15 cellular contexts compared by ENCODE assay signal in the genomic region with DNA sequence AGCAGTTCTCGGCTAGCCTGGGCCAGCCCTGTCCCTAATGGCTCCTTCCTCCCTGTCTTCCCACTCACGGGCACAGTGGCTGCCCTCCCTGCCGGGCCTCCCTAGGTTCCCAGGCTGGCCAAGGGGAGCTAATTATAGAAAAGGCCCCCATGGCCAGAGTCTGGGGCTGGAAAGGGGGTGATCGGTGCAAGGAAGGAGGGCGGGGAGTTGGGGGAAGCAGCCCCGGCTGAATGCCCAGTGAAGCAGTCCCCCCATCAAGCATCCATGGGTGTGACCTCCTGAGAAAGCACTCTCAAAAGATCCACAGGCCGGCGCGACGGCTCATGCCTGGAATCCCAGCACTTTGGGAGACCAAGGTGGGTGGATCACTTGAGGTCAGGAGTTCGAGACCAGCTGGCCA. TPM values are rescaled to one million over a fixed set of nuclear protein-coding genes. Genes with fewer than 3 reads are reported as not detected.
DNase-seq lines count a peak whose midpoint lies in the region; ATAC-seq and TF ChIP-seq lines count a peak whose summit lies in the region.
"Had no signal": no experiment of that assay in that cellular context is flagged by ENCODE, and none has a peak within 500 bp of the region (broad histone marks: within the 10 kb centered on the region; RNA-seq: fewer than 3 reads in every experiment).

No MANE protein-coding gene starts in this region.

- intact Hi-C loops in Right ventricle myocardium inferior (cut with DNase I), result no loop called here
- intact Hi-C loops in left cardiac atrium (cut with DNase I), result no loop called here
- intact Hi-C loops in Caco-2 (cut with micrococcal nuclease; ENCODE audit: unreplicated experiment), result loop anchor here (5.0 kb wide), 1 partner anchor 53 kb away; a partner anchor contains a TSS

- H3K9me2 ChIP-seq in hepatocyte (replicated peaks; ENCODE audit: insufficient read depth), result no peaks in the 10 kb centered on the region

- H3K4me3 Mint-ChIP-seq in Caco-2 (ENCODE audit: unreplicated experiment), result no peak overlapping the region
- no peak overlapping the region for H3K4me3 Mint-ChIP-seq in T-helper 17 cell
- no peak overlapping the region for H3K4me3 Mint-ChIP-seq in endothelial cell (ENCODE audit: unreplicated experiment)
- H3K4me3 Mint-ChIP-seq: CD4-positive, CD25-positive, alpha-beta regulatory T cell had no signal

- BruUV-seq in Caco-2 (replicated peaks; lab: Mats Ljungman, UMichigan), result no TSS peak

- H3K4me2 ChIP-seq in hepatocyte, result no peak overlapping the region

- no peaks in the 10 kb centered on the region for H4K20me1 ChIP-seq in hepatocyte (ENCODE audit: insufficient read depth, poor library complexity, severe bottlenecking)

- H3K4me1 ChIP-seq in Caco-2, result peaks cover 64% of the 10 kb centered on the region
- peaks cover 36% of the 10 kb centered on the region for H3K4me1 ChIP-seq in hepatocyte (ENCODE audit: insufficient read depth)

- CTCF ChIA-PET in Caco-2 (lab: Charles Lee), result no interaction called here

- WGBS in hepatocyte (ENCODE audit: low lambda C conversion rate, missing lambda C conversion rate), result 96% methylated on average over 11 of the region's 11 CpGs

- peak overlapping the region; percentile 84 for H3K27ac ChIP-seq in hepatocyte
- H3K27ac ChIP-seq: 22Rv1, GM23248 had no signal

- H3K27me3 ChIP-seq in Caco-2 (replicated peaks; ENCODE audit: control insufficient read depth, insufficient read depth, low read length) (no peaks in the 10 kb centered on the region), hepatocyte (no peaks in the 10 kb centered on the region), MG63 (no peaks in the 10 kb centered on the region)

- H3K36me3 ChIP-seq in Caco-2 (ENCODE audit: control insufficient read depth, insufficient read depth, low read length) (no peaks in the 10 kb centered on the region), hepatocyte (replicated peaks; ENCODE audit: insufficient read depth, low read depth) (no peaks in the 10 kb centered on the region), MG63 (no peaks in the 10 kb centered on the region)

- H3K9me3 Mint-ChIP-seq in Caco-2 (ENCODE audit: unreplicated experiment) (no peaks in the 10 kb centered on the region), endothelial cell (ENCODE audit: unreplicated experiment) (no peaks in the 10 kb centered on the region)
- H3K9me3 Mint-ChIP-seq: CD4-positive, CD25-positive, alpha-beta regulatory T cell had no signal

- H3K9me3 ChIP-seq in Caco-2 (no peaks in the 10 kb centered on the region), T-helper 17 cell (ENCODE audit: control insufficient read depth, low read length, poor library complexity, severe bottlenecking) (no peaks in the 10 kb centered on the region), hepatocyte (ENCODE audit: low read depth) (no peaks in the 10 kb centered on the region), MG63 (no peaks in the 10 kb centered on the region)

- TF ChIP-seq CTCF in Caco-2 (IDR thresholded peaks at IDR 0.05; ENCODE audit: insufficient read depth in 1 of 2, low read depth in 1 of 2, low read length in 1 of 2, severe bottlenecking in 1 of 2, unreplicated experiment in 1 of 2), result no peak
- no peak for TF ChIP-seq CTCF in hepatocyte (IDR thresholded peaks at IDR 0.05; ENCODE audit: poor library complexity)
- no peak for TF ChIP-seq CTCF in endothelial cell (IDR thresholded peaks at IDR 0.05; ENCODE audit: unreplicated experiment)

- ATAC-seq in Right ventricle myocardium inferior, result no peak
- no peak for ATAC-seq in left cardiac atrium
- no peak for ATAC-seq in T-helper 17 cell
- ATAC-seq: GM12878, HCT116 had no signal

- POLR2A ChIA-PET in Caco-2 (lab: Charles Lee), result no interaction called here

- no peak overlapping the region for H2AFZ ChIP-seq in hepatocyte
- H2AFZ ChIP-seq: GM23248 had no signal

- H3K4me1 Mint-ChIP-seq in Caco-2 (ENCODE audit: low read depth, unreplicated experiment) (peaks cover 29% of the 10 kb centered on the region), T-helper 17 cell (no peaks in the 10 kb centered on the region), endothelial cell (ENCODE audit: unreplicated experiment) (peaks cover 25% of the 10 kb centered on the region)
- H3K4me1 Mint-ChIP-seq: CD4-positive, CD25-positive, alpha-beta regulatory T cell had no signal

- H3K79me2 ChIP-seq in hepatocyte, result no peaks in the 10 kb centered on the region

- H3K27me3 Mint-ChIP-seq in Caco-2 (ENCODE audit: insufficient read depth, unreplicated experiment) (no peaks in the 10 kb centered on the region), T-helper 17 cell (no peaks in the 10 kb centered on the region), endothelial cell (ENCODE audit: unreplicated experiment) (peaks cover 13% of the 10 kb centered on the region)
- H3K27me3 Mint-ChIP-seq: CD4-positive, CD25-positive, alpha-beta regulatory T cell had no signal

- H3K27ac Mint-ChIP-seq in Caco-2 (ENCODE audit: unreplicated experiment) (peak overlapping the region; percentile 13), T-helper 17 cell (peak overlapping the region; percentile 21), endothelial cell (ENCODE audit: unreplicated experiment) (no peak overlapping the region)
- H3K27ac Mint-ChIP-seq: CD4-positive, CD25-positive, alpha-beta regulatory T cell had no signal

- peak; percentile 55 for DNase-seq in Right ventricle myocardium inferior (ENCODE audit: missing footprints)
- DNase-seq in left cardiac atrium, result no peak
- no peak for DNase-seq in Caco-2
- DNase-seq in T-helper 17 cell, result no peak
- DNase-seq in hepatocyte (ENCODE audit: low spot score), result no peak
- no peak for DNase-seq in MG63
- no peak for DNase-seq in activated CD4-positive, alpha-beta T cell treated with anti-CD3 and anti-CD28 coated beads, Interleukin-2, amount 50 U/mL, for 4 hours
- DNase-seq in endothelial cell (ENCODE audit: low spot score), result no peak
- DNase-seq: CD4-positive, CD25-positive, alpha-beta regulatory T cell; DMS79; GM23248 had no signal

- H3K4me3 ChIP-seq in Caco-2 (ENCODE audit: low read depth, low read length), result no peak overlapping the region
- H3K4me3 ChIP-seq in hepatocyte, result no peak overlapping the region
- H3K4me3 ChIP-seq in MG63, result no peak overlapping the region
- H3K4me3 ChIP-seq: GM12878, GM23248 had no signal

- H3K36me3 Mint-ChIP-seq in Caco-2 (ENCODE audit: insufficient read depth, unreplicated experiment), result no peaks in the 10 kb centered on the region
- H3K36me3 Mint-ChIP-seq in T-helper 17 cell (ENCODE audit: low read depth), result no peaks in the 10 kb centered on the region
- no peaks in the 10 kb centered on the region for H3K36me3 Mint-ChIP-seq in endothelial cell (ENCODE audit: low read depth, unreplicated experiment)
- H3K36me3 Mint-ChIP-seq: CD4-positive, CD25-positive, alpha-beta regulatory T cell had no signal

RNA-seq across cellular contexts. Expression of a gene that starts 54.9 kb away (rescaled TPM):
- 93.9 TPM for total RNA-seq in Right ventricle myocardium inferior
- 10 to 100 TPM; 35.1 to 41.2 TPM for total RNA-seq in left cardiac atrium
- 4.8 and 6.8 TPM in 2 replicates for total RNA-seq in Caco-2 (2022)
- total RNA-seq in T-helper 17 cell, result 10 to 100 TPM in 1 of 2 donors, 1 to 10 TPM in 1; 9.2 to 11.4 TPM
- total RNA-seq in hepatocyte, result 15.9 and 20.8 TPM in 2 replicates
- 15.5 and 31.5 TPM in 2 replicates for polyA plus RNA-seq in hepatocyte
- total RNA-seq in MG63 (2014; rRNA removed; shearing (Covaris generic); ENCODE audit: low replicate concordance), result 0.16 TPM in 1 of 2 replicates, not detected in the other
- 3.9 TPM for total RNA-seq in endothelial cell (ENCODE audit: unreplicated experiment)
- total RNA-seq: A673, GM23248 had no signal
